19 cellular contexts compared by ENCODE assay signal in genomic region chr9:6942406-6942805, GRCh38.
DNase-seq lines count a peak whose midpoint lies in the region; ATAC-seq lines count a peak whose summit lies in the region.
"Had no signal": no experiment of that assay in that cellular context is flagged by ENCODE, and none has a peak within 500 bp of the region (broad histone marks: within the 10 kb centered on the region; RNA-seq: fewer than 3 reads in every experiment).

No MANE protein-coding gene starts in this region.

- 0 out of 2 replicates have a peak overlapping the region, but pooled peaks have one; percentile 35 for H3K4me2 ChIP-seq in BLaER1
- H3K4me2 ChIP-seq: KMS-11 had no signal

- peak overlapping the region; percentile 2 for H3K27ac Mint-ChIP-seq in memory B cell

- H3K4me3 ChIP-seq in BLaER1 = no peak overlapping the region

- H3K4me1 Mint-ChIP-seq in memory B cell = peaks cover 12% of the 10 kb centered on the region

- no peaks in the 10 kb centered on the region for H4K20me1 ChIP-seq in BLaER1

- no peak overlapping the region for H3K9ac ChIP-seq in BLaER1
- H3K9ac ChIP-seq: KMS-11 had no signal

- H3K36me3 ChIP-seq in BLaER1 = peaks cover 15% of the 10 kb centered on the region

- H3K4me3 Mint-ChIP-seq in memory B cell = no peak overlapping the region
- H3K4me3 Mint-ChIP-seq: CD8-positive, alpha-beta T cell had no signal

- peaks cover 12% of the 10 kb centered on the region for H3K9me3 ChIP-seq in BLaER1

- no peak for ATAC-seq in memory B cell (ENCODE audit: low read depth)
- ATAC-seq: CD8-positive, alpha-beta T cell had no signal

- DNase-seq in GF-D8 (lab: John Stamatoyannopoulos, UW) (peak; percentile 23), NOMO-1 treated with DMSO at 0.1 percent for 48 hours (lab: John Stamatoyannopoulos, UW; ENCODE audit: unreplicated experiment) (peak; percentile 59), memory B cell (ENCODE audit: low spot score in 2 of 2) (no peak), DMS 273 treated with DMSO at 0.1 percent for 48 hours (lab: John Stamatoyannopoulos, UW) (no peak), NCI-H82 treated with DMSO at 0.1 percent for 48 hours (lab: John Stamatoyannopoulos, UW; ENCODE audit: unreplicated experiment) (no peak)
- no peak for DNase-seq in activated naive CD4-positive, alpha-beta T cell (lab: John Stamatoyannopoulos, UW)
- DNase-seq: C1 segment of cervical spinal cord; CD8-positive, alpha-beta T cell; DMS153; GOT3; HCEC 1CT; NCI-H1092 treated with DMSO at 0.1 percent for 48 hours; NCI-H1436 treated with DMSO at 0.1 percent for 48 hours; NCI-H1930; NCI-H2227 treated with DMSO at 0.1 percent for 48 hours; NCI-H510A; Right ventricle myocardium superior had no signal

- H3K9me3 Mint-ChIP-seq in memory B cell = no peaks in the 10 kb centered on the region
- H3K9me3 Mint-ChIP-seq: CD8-positive, alpha-beta T cell had no signal

- H3K36me3 Mint-ChIP-seq in memory B cell = peaks cover 25% of the 10 kb centered on the region

- H3K27me3 Mint-ChIP-seq in memory B cell = no peaks in the 10 kb centered on the region

- H3K4me1 ChIP-seq in BLaER1 = peaks cover 28% of the 10 kb centered on the region

- no peaks in the 10 kb centered on the region for H3K27me3 ChIP-seq in BLaER1

- no peak overlapping the region for H3K27ac ChIP-seq in BLaER1
- H3K27ac ChIP-seq: KMS-11 had no signal

Comparison
In these comparisons a context has a peak if more than half of its experiments do, and no peak if none do; other contexts are left out.
1. DNase-seq: peak in GF-D8 (single experiment) and NOMO-1 treated with DMSO at 0.1 percent for 48 hours (single experiment); none in memory B cell (0 of 2), DMS 273 treated with DMSO at 0.1 percent for 48 hours (single experiment), activated naive CD4-positive, alpha-beta T cell (0 of 4) and NCI-H82 treated with DMSO at 0.1 percent for 48 hours (single experiment).